Comparison of ENCODE assay signal across 13 cellular contexts in the genomic region with DNA sequence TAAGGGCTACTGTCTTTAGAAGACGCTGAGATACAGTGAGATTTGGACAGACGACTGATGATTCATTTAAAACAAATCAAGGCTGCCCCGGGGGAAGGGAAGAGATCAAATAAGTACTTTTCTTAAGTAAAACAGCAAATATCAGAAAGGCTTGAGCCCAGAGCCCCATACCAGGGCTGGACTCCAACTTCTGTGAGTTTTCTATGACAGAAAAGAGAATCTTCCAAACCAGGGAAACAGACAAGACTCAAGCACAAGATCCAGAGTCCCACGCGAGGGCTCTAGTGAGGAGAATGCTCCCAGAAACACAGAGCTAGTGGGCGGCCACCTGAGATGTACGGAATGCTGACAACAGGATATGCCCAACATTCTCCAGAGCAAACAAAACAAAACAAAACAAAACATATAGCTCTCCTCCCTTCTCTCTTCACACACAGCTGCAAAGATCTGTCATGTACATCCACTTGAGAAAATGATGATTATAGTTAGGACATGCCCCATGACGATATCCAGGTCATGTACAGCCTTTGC. TPM values are rescaled to one million over a fixed set of nuclear protein-coding genes. Genes with fewer than 3 reads are reported as not detected.
DNase-seq lines count a peak whose midpoint lies in the region; ATAC-seq and TF ChIP-seq lines count a peak whose summit lies in the region.
"Had no signal": no experiment of that assay in that cellular context is flagged by ENCODE, and none has a peak within 500 bp of the region (broad histone marks: within the 10 kb centered on the region; RNA-seq: fewer than 3 reads in every experiment).

No MANE protein-coding gene starts in this region.

- H2BK120ac ChIP-seq in trophoblast cell (ENCODE audit: insufficient read depth, low read length, poor library complexity) = peak overlapping the region; percentile 15

- TF ChIP-seq CTCF in RWPE1 (conservative IDR thresholded peaks at IDR 0.05; ENCODE audit: low read depth) (no peak), fibroblast of mammary gland (conservative IDR thresholded peaks at IDR 0.05; ENCODE audit: control insufficient read depth, insufficient read depth, low read depth, low read length) (no peak)

- peaks cover 36 to 100% (median 81%) of the 10 kb centered on the region in 10 experiments for H3K4me1 ChIP-seq in BLaER1 treated with 17β-estradiol and CSF1 and Interleukin-3, amounts not matched to agents 10 nM and 100 nM
- H3K4me1 ChIP-seq in trophoblast cell (ENCODE audit: control insufficient read depth in 1 of 2, insufficient read depth in 2 of 2, low read length in 2 of 2) = peaks cover 17 to 33% of the 10 kb centered on the region in 2 experiments

- H3K14ac ChIP-seq in trophoblast cell (ENCODE audit: low read length) = no peak overlapping the region

- no peak overlapping the region for H2BK12ac ChIP-seq in trophoblast cell (ENCODE audit: low read length)

- peaks cover 0 to 99% (median 51%) of the 10 kb centered on the region in 11 experiments; a peak in 17 of 22 replicates for H3K36me3 ChIP-seq in BLaER1 treated with 17β-estradiol and CSF1 and Interleukin-3, amounts not matched to agents 10 nM and 100 nM
- H3K36me3 ChIP-seq in trophoblast cell (ENCODE audit: control insufficient read depth in 1 of 2, insufficient read depth in 2 of 2, low read length in 2 of 2) = no peaks in the 10 kb centered on the region

- peak overlapping the region in 7 of 11 experiments; percentile 6 to 42 (median 15); a peak in 9 of 22 replicates for H3K27ac ChIP-seq in BLaER1 treated with 17β-estradiol and CSF1 and Interleukin-3, amounts not matched to agents 10 nM and 100 nM
- peak overlapping the region; percentile 92 for H3K27ac ChIP-seq in RWPE1
- H3K27ac ChIP-seq in trophoblast cell (ENCODE audit: low read depth, low read length) = peak overlapping the region; percentile 42

- H4K91ac ChIP-seq in trophoblast cell (ENCODE audit: low read depth, low read length) = no peak overlapping the region

- no peak overlapping the region for H3K18ac ChIP-seq in trophoblast cell (ENCODE audit: low read length)

- peaks cover 2% of the 10 kb centered on the region for H3K79me1 ChIP-seq in trophoblast cell (ENCODE audit: low read length)

- peaks cover 4% of the 10 kb centered on the region for H3K79me2 ChIP-seq in trophoblast cell (ENCODE audit: control insufficient read depth, insufficient read depth, low read length, poor library complexity)

- H2BK5ac ChIP-seq in trophoblast cell (ENCODE audit: low read depth, low read length, poor library complexity) = no peak overlapping the region

- no peak overlapping the region for H3K27ac Mint-ChIP-seq in activated T-helper 1 cell treated with anti-CD3 and anti-CD28 coated beads, Interleukin-12 subunit alpha, Interleukin-12 subunit beta, Interleukin-2, Interleukin-4 antibody, amounts not matched to agents 30 ng/mL and 10 ng/mL and 1 ng/mL, durations not matched to agents 14 hours and 24 hours and 36 hours
- H3K27ac Mint-ChIP-seq: activated naive CD4-positive, alpha-beta T cell treated with anti-CD3 and anti-CD28 coated beads, Interleukin-2, amount 50 U/mL, for 24 hours; B cell had no signal

- H3K23ac ChIP-seq in trophoblast cell (ENCODE audit: low read length) = no peak overlapping the region

- H3K9me3 Mint-ChIP-seq in activated T-helper 1 cell treated with anti-CD3 and anti-CD28 coated beads, Interleukin-12 subunit alpha, Interleukin-12 subunit beta, Interleukin-2, Interleukin-4 antibody, amounts not matched to agents 30 ng/mL and 10 ng/mL and 1 ng/mL, durations not matched to agents 14 hours and 24 hours and 36 hours = no peaks in the 10 kb centered on the region
- H3K9me3 Mint-ChIP-seq: activated naive CD4-positive, alpha-beta T cell treated with anti-CD3 and anti-CD28 coated beads, Interleukin-2, amount 50 U/mL, for 24 hours had no signal

- no peaks in the 10 kb centered on the region for H3K27me3 ChIP-seq in BLaER1 treated with 17β-estradiol and CSF1 and Interleukin-3, amounts not matched to agents 10 nM and 100 nM
- H3K27me3 ChIP-seq in trophoblast cell (ENCODE audit: insufficient read depth, low read length) = no peaks in the 10 kb centered on the region

- H3K4ac ChIP-seq in trophoblast cell (ENCODE audit: low read depth, low read length) = no peak overlapping the region

- no peak overlapping the region for H2AK5ac ChIP-seq in trophoblast cell (ENCODE audit: low read length)

- H4K12ac ChIP-seq in trophoblast cell (ENCODE audit: low read depth, low read length) = no peak overlapping the region

- peaks cover 18% of the 10 kb centered on the region for H3K36me3 Mint-ChIP-seq in activated T-helper 1 cell treated with anti-CD3 and anti-CD28 coated beads, Interleukin-12 subunit alpha, Interleukin-12 subunit beta, Interleukin-2, Interleukin-4 antibody, amounts not matched to agents 30 ng/mL and 10 ng/mL and 1 ng/mL, durations not matched to agents 14 hours and 24 hours and 36 hours (ENCODE audit: low read depth)

- H3K27me3 Mint-ChIP-seq in activated T-helper 1 cell treated with anti-CD3 and anti-CD28 coated beads, Interleukin-12 subunit alpha, Interleukin-12 subunit beta, Interleukin-2, Interleukin-4 antibody, amounts not matched to agents 30 ng/mL and 10 ng/mL and 1 ng/mL, durations not matched to agents 14 hours and 24 hours and 36 hours (ENCODE audit: insufficient read depth) = no peaks in the 10 kb centered on the region
- H3K27me3 Mint-ChIP-seq: activated naive CD4-positive, alpha-beta T cell treated with anti-CD3 and anti-CD28 coated beads, Interleukin-2, amount 50 U/mL, for 24 hours; B cell had no signal

- peak overlapping the region in 1 of 10 experiments; percentile 2; a peak in 1 of 20 replicates for H3K4me3 ChIP-seq in BLaER1 treated with 17β-estradiol and CSF1 and Interleukin-3, amounts not matched to agents 10 nM and 100 nM
- H3K4me3 ChIP-seq in fibroblast of mammary gland (ENCODE audit: control insufficient read depth, low read depth, low read length) = no peak overlapping the region
- H3K4me3 ChIP-seq in trophoblast cell (ENCODE audit: low read depth, low read length) = no peak overlapping the region

- H3K9ac ChIP-seq in BLaER1 treated with 17β-estradiol and CSF1 and Interleukin-3, amounts not matched to agents 10 nM and 100 nM = peak overlapping the region in 5 of 11 experiments; percentile 9 to 66 (median 12); a peak in 7 of 22 replicates
- no peak overlapping the region for H3K9ac ChIP-seq in trophoblast cell (ENCODE audit: low read length)

- no CpG with 5 or more reads among the region's 8 CpGs for WGBS in trophoblast cell (ENCODE audit: extremely low coverage, insufficient coverage, insufficient read length)

- POLR2A ChIA-PET in RWPE1 (lab: Yijun Ruan, JAX; ENCODE audit: low non-redundant PET) = no interaction called here

- no peak overlapping the region for H4K8ac ChIP-seq in trophoblast cell (ENCODE audit: low read depth, low read length)

- CTCF ChIA-PET in RWPE1 (lab: Yijun Ruan, JAX) = no interaction called here

- DNase-seq in RWPE1 (ENCODE audit: low spot score) (peak; percentile 38), fibroblast of mammary gland (ENCODE audit: low read depth) (peak; percentile 71), trophoblast cell (peak in 1 of 2 donors; percentile 34), SKM-1 treated with dmso at 0.1 percent for 144 hours (lab: John Stamatoyannopoulos, UW; ENCODE audit: unreplicated experiment) (no peak), NCI-H146 (lab: John Stamatoyannopoulos, UW) (no peak)
- DNase-seq in activated T-helper 1 cell treated with anti-CD3 and anti-CD28 coated beads, Interleukin-12 subunit alpha, Interleukin-12 subunit beta, Interleukin-2, Interleukin-4 antibody, amounts not matched to agents 30 ng/mL and 10 ng/mL and 1 ng/mL, durations not matched to agents 14 hours and 24 hours and 36 hours (ENCODE audit: low spot score) = no peak
- DNase-seq: activated CD4-positive, alpha-beta T cell treated with anti-CD3 and anti-CD28 coated beads, Interleukin-2, amount 50 U/mL, for 4 hours; small intestine had no signal

- H4K20me1 ChIP-seq in BLaER1 treated with 17β-estradiol and CSF1 and Interleukin-3, amounts not matched to agents 10 nM and 100 nM = peaks cover 92 to 100% (median 100%) of the 10 kb centered on the region in 11 experiments

- ATAC-seq in HG03139 (IDR thresholded peaks at IDR 0.05; ENCODE audit: unreplicated experiment) = no peak
- ATAC-seq: SK-N-SH treated with all-trans-retinoic acid at 6 μM for 48 hours had no signal

- peaks cover 64% of the 10 kb centered on the region for H3K4me1 Mint-ChIP-seq in activated T-helper 1 cell treated with anti-CD3 and anti-CD28 coated beads, Interleukin-12 subunit alpha, Interleukin-12 subunit beta, Interleukin-2, Interleukin-4 antibody, amounts not matched to agents 30 ng/mL and 10 ng/mL and 1 ng/mL, durations not matched to agents 14 hours and 24 hours and 36 hours (ENCODE audit: low read depth)

- H3K4me2 ChIP-seq in BLaER1 treated with 17β-estradiol and CSF1 and Interleukin-3, amounts not matched to agents 10 nM and 100 nM = peak overlapping the region; percentile 44 to 99 (median 64); a peak in 21 of 22 replicates
- H3K4me2 ChIP-seq in trophoblast cell (ENCODE audit: low read length) = peak overlapping the region; percentile 13

- intact Hi-C loops in activated T-helper 1 cell treated with anti-CD3 and anti-CD28 coated beads, Interleukin-12 subunit alpha, Interleukin-12 subunit beta, Interleukin-2, Interleukin-4 antibody, amounts not matched to agents 30 ng/mL and 10 ng/mL and 1 ng/mL, durations not matched to agents 14 hours and 24 hours and 36 hours (cut with micrococcal nuclease) = no loop called here

- no peak overlapping the region for H2AFZ ChIP-seq in trophoblast cell (ENCODE audit: insufficient read depth, low read length, poor library complexity)

- no peak overlapping the region for H3K4me3 Mint-ChIP-seq in activated T-helper 1 cell treated with anti-CD3 and anti-CD28 coated beads, Interleukin-12 subunit alpha, Interleukin-12 subunit beta, Interleukin-2, Interleukin-4 antibody, amounts not matched to agents 30 ng/mL and 10 ng/mL and 1 ng/mL, durations not matched to agents 14 hours and 24 hours and 36 hours
- H3K4me3 Mint-ChIP-seq: activated naive CD4-positive, alpha-beta T cell treated with anti-CD3 and anti-CD28 coated beads, Interleukin-2, amount 50 U/mL, for 24 hours; B cell had no signal

- H3K9me3 ChIP-seq in BLaER1 treated with 17β-estradiol and CSF1 and Interleukin-3, amounts not matched to agents 10 nM and 100 nM (replicated peaks in 1 of 11) = no peaks in the 10 kb centered on the region
- H3K9me3 ChIP-seq in trophoblast cell (ENCODE audit: insufficient read depth, low read depth, low read length) = no peaks in the 10 kb centered on the region

RNA-seq across cellular contexts. Expression of a gene that starts 13.1 kb away (rescaled TPM):
- polyA plus RNA-seq in trophoblast cell (2013) = 5.9 and 6.4 TPM in 2 replicates
- total RNA-seq in activated T-helper 1 cell treated with anti-CD3 and anti-CD28 coated beads, Interleukin-12 subunit alpha, Interleukin-12 subunit beta, Interleukin-2, Interleukin-4 antibody, amounts not matched to agents 30 ng/mL and 10 ng/mL and 1 ng/mL, durations not matched to agents 14 hours and 24 hours and 36 hours = 56.7 and 61.8 TPM in 2 replicates

Comparison
In these comparisons a context has a peak if more than half of its experiments do, and no peak if none do; other contexts are left out.
1. H3K27ac ChIP-seq: peak in every context shown above with its lines; median percentile 92 in RWPE1; 42 in trophoblast cell; 15 in BLaER1 treated with 17β-estradiol and CSF1 and Interleukin-3, amounts not matched to agents 10 nM and 100 nM.
2. DNase-seq: peak in RWPE1 (single experiment) and fibroblast of mammary gland (single experiment); none in SKM-1 treated with dmso at 0.1 percent for 144 hours (single experiment), NCI-H146 (single experiment) and activated T-helper 1 cell treated with anti-CD3 and anti-CD28 coated beads, Interleukin-12 subunit alpha, Interleukin-12 subunit beta, Interleukin-2, Interleukin-4 antibody, amounts not matched to agents 30 ng/mL and 10 ng/mL and 1 ng/mL, durations not matched to agents 14 hours and 24 hours and 36 hours (single experiment).